ENCODE assay signal across 1 cellular context in the genomic region with DNA sequence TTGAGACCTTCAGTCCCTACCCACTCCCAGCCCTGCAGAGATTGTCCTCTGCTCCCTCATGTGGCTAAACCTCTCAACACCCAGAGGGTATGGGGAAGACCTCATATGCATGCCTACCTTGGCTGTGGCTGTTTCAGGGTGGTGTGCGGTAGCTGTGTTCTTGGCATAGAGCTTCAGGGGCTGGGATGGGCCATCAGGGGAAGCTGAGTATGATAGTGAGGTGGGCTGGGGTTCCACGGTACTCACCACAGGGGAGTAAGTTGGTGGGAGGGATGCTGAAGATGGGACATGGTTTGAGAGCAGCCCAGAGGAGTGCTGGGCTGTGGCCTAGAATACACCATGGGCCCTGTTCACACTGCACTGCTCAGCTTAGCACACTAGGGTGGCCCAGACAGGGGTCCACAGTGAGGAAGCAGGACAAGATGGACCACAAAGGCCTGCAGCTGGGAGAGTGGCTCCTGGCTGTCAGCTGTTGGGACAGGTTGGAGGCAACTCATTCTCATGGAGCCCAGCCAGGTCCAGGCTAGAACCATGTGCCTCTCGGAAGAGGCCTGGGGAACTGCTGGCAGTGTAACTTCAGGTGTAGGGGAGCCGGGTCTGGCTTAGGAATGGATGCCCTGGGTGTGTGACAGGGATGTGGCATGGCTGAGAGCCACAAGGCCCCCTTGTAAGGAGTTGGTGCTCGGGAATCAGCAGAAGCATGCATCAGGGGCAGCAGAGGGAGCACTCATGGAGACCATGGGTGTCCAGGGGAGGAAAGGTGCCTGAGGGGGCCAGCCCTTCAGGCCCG.
TF ChIP-seq lines count a peak whose summit lies in the region.

No MANE protein-coding gene starts in this region.

TF ChIP-seq in WTC11, 78 proteins besides CTCF, POLR2A, EP300 and RAD21 (continued from another document):
- no peak for TF ChIP-seq NFATC4 (CRISPR knock-in tag; IDR thresholded peaks at IDR 0.05)
- TF ChIP-seq, protein P1, sequence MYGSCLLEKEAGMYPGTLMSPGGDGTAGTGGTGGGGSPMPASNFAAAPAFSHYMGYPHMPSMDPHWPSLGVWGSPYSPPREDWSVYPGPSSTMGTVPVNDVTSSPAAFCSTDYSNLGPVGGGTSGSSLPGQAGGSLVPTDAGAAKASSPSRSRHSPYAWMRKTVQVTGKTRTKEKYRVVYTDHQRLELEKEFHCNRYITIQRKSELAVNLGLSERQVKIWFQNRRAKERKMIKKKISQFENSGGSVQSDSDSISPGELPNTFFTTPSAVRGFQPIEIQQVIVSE (CRISPR knock-in tag; IDR thresholded peaks at IDR 0.05; ENCODE audit: borderline replicate concordance) = no peak
- TF ChIP-seq, protein P2, sequence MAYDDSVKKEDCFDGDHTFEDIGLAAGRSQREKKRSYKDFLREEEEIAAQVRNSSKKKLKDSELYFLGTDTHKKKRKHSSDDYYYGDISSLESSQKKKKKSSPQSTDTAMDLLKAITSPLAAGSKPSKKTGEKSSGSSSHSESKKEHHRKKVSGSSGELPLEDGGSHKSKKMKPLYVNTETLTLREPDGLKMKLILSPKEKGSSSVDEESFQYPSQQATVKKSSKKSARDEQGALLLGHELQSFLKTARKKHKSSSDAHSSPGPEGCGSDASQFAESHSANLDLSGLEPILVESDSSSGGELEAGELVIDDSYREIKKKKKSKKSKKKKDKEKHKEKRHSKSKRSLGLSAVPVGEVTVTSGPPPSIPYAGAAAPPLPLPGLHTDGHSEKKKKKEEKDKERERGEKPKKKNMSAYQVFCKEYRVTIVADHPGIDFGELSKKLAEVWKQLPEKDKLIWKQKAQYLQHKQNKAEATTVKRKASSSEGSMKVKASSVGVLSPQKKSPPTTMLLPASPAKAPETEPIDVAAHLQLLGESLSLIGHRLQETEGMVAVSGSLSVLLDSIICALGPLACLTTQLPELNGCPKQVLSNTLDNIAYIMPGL (CRISPR knock-in tag; IDR thresholded peaks at IDR 0.05) = no peak
- TF ChIP-seq ZNF219 (CRISPR knock-in tag; IDR thresholded peaks at IDR 0.05; ENCODE audit: borderline replicate concordance) = no peak
- TF ChIP-seq, protein P3, sequence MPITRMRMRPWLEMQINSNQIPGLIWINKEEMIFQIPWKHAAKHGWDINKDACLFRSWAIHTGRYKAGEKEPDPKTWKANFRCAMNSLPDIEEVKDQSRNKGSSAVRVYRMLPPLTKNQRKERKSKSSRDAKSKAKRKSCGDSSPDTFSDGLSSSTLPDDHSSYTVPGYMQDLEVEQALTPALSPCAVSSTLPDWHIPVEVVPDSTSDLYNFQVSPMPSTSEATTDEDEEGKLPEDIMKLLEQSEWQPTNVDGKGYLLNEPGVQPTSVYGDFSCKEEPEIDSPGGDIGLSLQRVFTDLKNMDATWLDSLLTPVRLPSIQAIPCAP (CRISPR knock-in tag; IDR thresholded peaks at IDR 0.05) = no peak
- TF ChIP-seq TEAD4 (CRISPR knock-in tag; IDR thresholded peaks at IDR 0.05) = no peak
